In the genomic region with DNA sequence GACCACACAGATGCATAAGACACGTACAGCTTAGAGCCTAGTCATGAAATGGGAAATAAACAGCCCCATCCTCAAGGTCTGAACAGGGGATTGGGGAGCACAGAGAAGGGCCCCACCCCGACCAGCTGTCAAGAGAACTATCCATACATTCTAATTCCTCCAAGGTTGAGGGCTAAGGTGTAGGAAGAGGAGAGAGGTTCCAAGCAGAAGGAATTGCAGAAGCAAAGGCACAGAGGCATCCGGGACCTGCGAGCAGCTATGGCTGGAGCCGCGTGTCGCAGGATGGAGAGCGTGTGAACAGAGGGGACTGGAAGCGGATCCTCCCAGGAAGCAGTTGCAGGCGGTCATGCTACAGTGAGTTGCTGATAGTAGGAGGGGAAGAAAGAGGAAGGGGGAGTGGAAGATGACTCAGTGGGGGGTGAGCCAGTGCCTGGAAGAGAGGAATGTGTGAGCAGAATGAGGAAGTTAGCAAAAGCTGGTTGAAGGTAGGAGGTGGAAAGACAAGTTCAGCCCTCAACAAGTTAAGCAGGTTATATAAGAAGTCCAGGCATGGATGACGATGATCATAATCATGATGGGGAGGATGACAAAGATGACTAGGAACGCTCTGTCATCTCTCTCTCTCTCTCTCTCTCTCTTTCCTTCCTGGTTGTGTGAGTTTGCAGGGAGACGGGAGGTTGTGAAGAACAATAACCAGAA, we compare ENCODE assay signal across 8 cellular contexts.
DNase-seq lines count a peak whose midpoint lies in the region; ATAC-seq lines count a peak whose summit lies in the region.

No MANE protein-coding gene starts in this region.

- H4K91ac ChIP-seq in neuronal stem cell (ENCODE audit: low read depth, low read length, poor library complexity): no peak overlapping the region

- DNase-seq in H4 (ENCODE audit: low spot score) (peak; percentile 53), SJSA1 (ENCODE audit: low read depth in 1 of 2, low spot score in 2 of 2) (peak; percentile 91 to 94), fibroblast of peridontal ligament (ENCODE audit: extremely low read depth) (peak; percentile 31), neuronal stem cell (ENCODE audit: low spot score) (no peak), D341Med (ENCODE audit: low spot score) (no peak)
- no peak for DNase-seq in stimulated activated CD4-positive, alpha-beta T cell treated with anti-CD3 and anti-CD28 coated beads, Interleukin-4, amount 100 ng/mL, for 24 hours

- no peak overlapping the region for H2AK5ac ChIP-seq in neuronal stem cell (ENCODE audit: low read depth, low read length)

- H3K9me3 ChIP-seq in SJSA1 (replicated peaks): no peaks in the 10 kb centered on the region
- H3K9me3 ChIP-seq in neuronal stem cell (replicated peaks in 1 of 2; ENCODE audit: control insufficient read depth in 2 of 2, insufficient read depth in 1 of 2, low read depth in 1 of 2, low read length in 2 of 2): no peaks in the 10 kb centered on the region

- H2BK15ac ChIP-seq in neuronal stem cell (ENCODE audit: low read length): no peak overlapping the region

- H3K4me3 ChIP-seq in SJSA1 (no peak overlapping the region), neuronal stem cell (ENCODE audit: low read length in 2 of 2) (no peak overlapping the region)

- H3K4me1 ChIP-seq in SJSA1 (replicated peaks) (peaks cover 40% of the 10 kb centered on the region), neuronal stem cell (ENCODE audit: control insufficient read depth in 2 of 2, insufficient read depth in 1 of 2, low read depth in 1 of 2, low read length in 2 of 2) (peaks cover 10 to 12% of the 10 kb centered on the region in 2 donors)

- no peak overlapping the region for H4K8ac ChIP-seq in neuronal stem cell (ENCODE audit: low read depth, low read length)

- H3K9ac ChIP-seq in neuronal stem cell (ENCODE audit: low read depth, low read length, poor library complexity): no peak overlapping the region

- no peak overlapping the region for H2BK5ac ChIP-seq in neuronal stem cell (ENCODE audit: low read length)

- WGBS in neuronal stem cell (ENCODE audit: extremely low coverage in 2 of 2, insufficient read length in 2 of 2, insufficient replicate concordance in 1 of 2), 2 donors: no CpG with 5 or more reads among the region's 13 CpGs

- no peak overlapping the region for H2BK12ac ChIP-seq in neuronal stem cell (ENCODE audit: low read length)

- no peak overlapping the region for H3K14ac ChIP-seq in neuronal stem cell (ENCODE audit: low read length)

- no peak overlapping the region for H3K23ac ChIP-seq in neuronal stem cell (ENCODE audit: low read depth, low read length, poor library complexity)

- no peak overlapping the region for H3K4me2 ChIP-seq in neuronal stem cell (ENCODE audit: insufficient read depth, low read length, poor library complexity, severe bottlenecking)

- H3K36me3 ChIP-seq in SJSA1 (no peaks in the 10 kb centered on the region), neuronal stem cell (replicated peaks in 1 of 2; ENCODE audit: control insufficient read depth in 2 of 2, insufficient read depth in 2 of 2, low read length in 2 of 2) (no peaks in the 10 kb centered on the region)

- no peak overlapping the region for H2BK120ac ChIP-seq in neuronal stem cell (ENCODE audit: low read depth, low read length)

- ATAC-seq in HG02798 (IDR thresholded peaks at IDR 0.05; ENCODE audit: poor library complexity, unreplicated experiment): no peak
- no peak for ATAC-seq in GM18868 (IDR thresholded peaks at IDR 0.05; ENCODE audit: unreplicated experiment)

- H3K27me3 ChIP-seq in SJSA1 (replicated peaks): no peaks in the 10 kb centered on the region
- no peaks in the 10 kb centered on the region for H3K27me3 ChIP-seq in neuronal stem cell (ENCODE audit: control insufficient read depth in 3 of 3, insufficient read depth in 3 of 3, low read depth in 1 of 3, low read length in 3 of 3)

- H3K18ac ChIP-seq in neuronal stem cell (ENCODE audit: low read length): no peak overlapping the region

- H2AFZ ChIP-seq in neuronal stem cell (ENCODE audit: low read length): peak overlapping the region; percentile 46

- no peak overlapping the region for H3K4ac ChIP-seq in neuronal stem cell (ENCODE audit: low read length)

- no peaks in the 10 kb centered on the region for H3K79me1 ChIP-seq in neuronal stem cell (ENCODE audit: low read depth, low read length)

- H3K27ac ChIP-seq in SJSA1: peak overlapping the region; percentile 91
- no peak overlapping the region for H3K27ac ChIP-seq in neuronal stem cell (replicated peaks; ENCODE audit: low read length)

Comparison
In these comparisons a context has a peak if more than half of its experiments do, and no peak if none do; other contexts are left out.
1. DNase-seq: peak in H4 (single experiment), SJSA1 (2 of 2) and fibroblast of peridontal ligament (single experiment); none in neuronal stem cell (single experiment), stimulated activated CD4-positive, alpha-beta T cell treated with anti-CD3 and anti-CD28 coated beads, Interleukin-4, amount 100 ng/mL, for 24 hours (single experiment) and D341Med (single experiment).